Comparison of ENCODE assay signal across 20 cellular contexts in the genomic region with DNA sequence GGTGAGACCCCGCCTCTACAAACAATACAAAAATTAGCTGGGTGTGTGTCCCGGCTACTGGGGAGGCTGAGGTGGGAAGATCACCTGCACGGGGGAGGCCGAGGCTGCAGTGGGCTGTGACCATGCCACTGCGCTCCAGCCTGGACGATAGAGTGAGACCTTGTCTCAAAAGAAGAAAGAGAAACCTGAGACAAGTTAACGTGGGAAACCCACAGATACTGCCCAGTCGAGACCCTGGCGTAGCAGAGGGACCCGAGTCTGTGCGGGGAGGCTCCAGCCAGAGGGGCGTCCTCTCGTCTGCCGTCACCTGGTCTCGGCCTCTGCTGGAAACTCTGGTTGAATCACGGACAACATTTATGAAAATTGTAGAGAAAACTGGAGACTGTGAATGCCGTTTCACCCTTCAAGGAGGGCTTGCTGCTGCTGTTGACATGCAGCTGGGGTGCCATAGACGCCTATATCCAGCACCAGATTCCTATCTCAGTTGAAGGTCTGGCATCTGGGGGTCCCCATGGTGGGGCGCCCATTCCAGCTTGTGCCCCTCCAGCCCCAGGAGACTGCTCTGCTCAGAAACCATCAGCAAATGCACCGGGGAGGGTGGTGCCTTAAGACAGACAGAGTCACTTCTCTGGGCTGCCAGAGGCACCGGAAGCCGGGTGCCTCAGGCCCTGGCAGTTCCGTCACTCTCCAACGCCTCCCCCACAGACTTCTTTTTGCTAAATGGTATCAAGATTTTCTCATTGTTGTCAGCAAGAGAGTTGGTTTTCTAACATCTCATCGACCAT.
"Had no signal": no experiment of that assay in that cellular context is flagged by ENCODE, and none has a peak within 500 bp of the region (broad histone marks: within the 10 kb centered on the region; RNA-seq: fewer than 3 reads in every experiment).

No MANE protein-coding gene starts in this region.

- H3K27ac Mint-ChIP-seq: activated CD4-positive, alpha-beta memory T cell treated with anti-CD3 and anti-CD28 coated beads, Interleukin-2, amount 10 ng/mL, durations not matched to agents 7 days and 5 days; activated naive CD4-positive, alpha-beta T cell treated with anti-CD3 and anti-CD28 coated beads for 36 hours; activated naive CD8-positive, alpha-beta T cell treated with anti-CD3 and anti-CD28 coated beads, Interleukin-2, amount 50 U/mL, for 24 hours; activated T-helper 2 cell treated with anti-CD3 and anti-CD28 coated beads, Interferon-gamma antibody, Interleukin-2, Interleukin-4, amounts not matched to agents 10 μg/mL and 5 μg/mL and 100 μg/mL, durations not matched to agents 14 hours and 24 hours and 36 hours; stimulated activated naive B cell treated with anti-CD40 and anti-IgM and Interleukin-4, amounts not matched to agents 10 μg/mL and 1 μg/mL and 100 μg/mL, for 72 hours; WTC11 had no signal

- H3K9me3 ChIP-seq: ascending aorta, pancreas, thyroid gland had no signal

- H3K27me3 ChIP-seq: ascending aorta, pancreas, thyroid gland had no signal

- H3K4me3 Mint-ChIP-seq: activated CD4-positive, alpha-beta memory T cell treated with anti-CD3 and anti-CD28 coated beads, Interleukin-2, amount 10 ng/mL, durations not matched to agents 7 days and 5 days; activated naive CD4-positive, alpha-beta T cell treated with anti-CD3 and anti-CD28 coated beads for 36 hours; activated naive CD8-positive, alpha-beta T cell treated with anti-CD3 and anti-CD28 coated beads, Interleukin-2, amount 50 U/mL, for 24 hours; activated T-cell treated with anti-CD3 and anti-CD28 coated beads, Interleukin-2, amount 50 U/mL, for 24 hours; central memory CD8-positive, alpha-beta T cell; naive thymus-derived CD8-positive, alpha-beta T cell; stimulated activated naive B cell treated with anti-CD40 and anti-IgM and Interleukin-4, amounts not matched to agents 10 μg/mL and 1 μg/mL and 100 μg/mL, for 72 hours; WTC11 had no signal

- H3K27me3 Mint-ChIP-seq: activated CD4-positive, alpha-beta memory T cell treated with anti-CD3 and anti-CD28 coated beads, Interleukin-2, amount 10 ng/mL, durations not matched to agents 7 days and 5 days; activated naive CD8-positive, alpha-beta T cell treated with anti-CD3 and anti-CD28 coated beads, Interleukin-2, amount 50 U/mL, for 24 hours; activated T-cell treated with anti-CD3 and anti-CD28 coated beads, Interleukin-2, amount 50 U/mL, for 24 hours; central memory CD8-positive, alpha-beta T cell; naive thymus-derived CD8-positive, alpha-beta T cell; stimulated activated naive B cell treated with anti-CD40 and anti-IgM and Interleukin-4, amounts not matched to agents 10 μg/mL and 1 μg/mL and 100 μg/mL, for 72 hours had no signal

- ATAC-seq: activated naive CD8-positive, alpha-beta T cell treated with anti-CD3 and anti-CD28 coated beads, Interleukin-2, amount 50 U/mL, for 24 hours; naive thymus-derived CD8-positive, alpha-beta T cell; pancreas; stimulated activated naive B cell treated with anti-CD40 and anti-IgM and Interleukin-4, amounts not matched to agents 10 μg/mL and 1 μg/mL and 100 μg/mL, for 72 hours; WTC11 had no signal

- DNase-seq: activated CD4-positive, alpha-beta memory T cell treated with anti-CD3 and anti-CD28 coated beads, Interleukin-2, amount 10 ng/mL, durations not matched to agents 7 days and 5 days; activated CD4-positive, alpha-beta T cell treated with anti-CD3 and anti-CD28 coated beads for 4 hours; activated naive CD4-positive, alpha-beta T cell treated with anti-CD3 and anti-CD28 coated beads for 36 hours; activated naive CD8-positive, alpha-beta T cell treated with anti-CD3 and anti-CD28 coated beads, Interleukin-2, amount 50 U/mL, for 24 hours; activated T-cell treated with anti-CD3 and anti-CD28 coated beads, Interleukin-2, amount 50 U/mL, for 24 hours; cortex of kidney; erythroblast; mesenchymal stem cell; naive thymus-derived CD8-positive, alpha-beta T cell; stimulated activated naive B cell treated with anti-CD40 and anti-IgM and Interleukin-4, amounts not matched to agents 10 μg/mL and 1 μg/mL and 100 μg/mL, for 72 hours; SW 1271; thyroid gland had no signal

- H3K36me3 ChIP-seq: pancreas had no signal

- H3K27ac ChIP-seq: ascending aorta, pancreas, thyroid gland had no signal

- H3K9me3 Mint-ChIP-seq: activated CD4-positive, alpha-beta memory T cell treated with anti-CD3 and anti-CD28 coated beads, Interleukin-2, amount 10 ng/mL, durations not matched to agents 7 days and 5 days; activated naive CD4-positive, alpha-beta T cell treated with anti-CD3 and anti-CD28 coated beads for 36 hours; activated naive CD8-positive, alpha-beta T cell treated with anti-CD3 and anti-CD28 coated beads, Interleukin-2, amount 50 U/mL, for 24 hours; activated T-cell treated with anti-CD3 and anti-CD28 coated beads, Interleukin-2, amount 50 U/mL, for 24 hours; activated T-helper 2 cell treated with anti-CD3 and anti-CD28 coated beads, Interferon-gamma antibody, Interleukin-2, Interleukin-4, amounts not matched to agents 10 μg/mL and 5 μg/mL and 100 μg/mL, durations not matched to agents 14 hours and 24 hours and 36 hours; central memory CD8-positive, alpha-beta T cell; naive thymus-derived CD8-positive, alpha-beta T cell; stimulated activated naive B cell treated with anti-CD40 and anti-IgM and Interleukin-4, amounts not matched to agents 10 μg/mL and 1 μg/mL and 100 μg/mL, for 72 hours; WTC11 had no signal

- H3K4me1 Mint-ChIP-seq: WTC11 had no signal

- H3K4me3 ChIP-seq: ascending aorta, pancreas, thyroid gland had no signal

- FAIRE-seq: endometrium, frontal cortex, pancreas, urothelium cell line had no signal

- H3K4me1 ChIP-seq: ascending aorta, pancreas, thyroid gland had no signal
